Comparison of ENCODE assay signal across 1 cellular context in genomic region chr19:11652056-11652455, GRCh38.
TF ChIP-seq lines count a peak whose summit lies in the region.

No MANE protein-coding gene starts in this region.

TF ChIP-seq in GM23338, 12 proteins besides CTCF, POLR2A, EP300 and RAD21 (continued from another document):
- TF ChIP-seq ZNF462 (CRISPR knock-in tag; IDR thresholded peaks at IDR 0.05) (no peak), ZNF331 (CRISPR knock-in tag; IDR thresholded peaks at IDR 0.05; ENCODE audit: low read depth) (no peak), STAT1 (IDR thresholded peaks at IDR 0.05; ENCODE audit: unreplicated experiment) (no peak), NANOG (IDR thresholded peaks at IDR 0.05; ENCODE audit: borderline replicate concordance) (no peak), ETS1 (IDR thresholded peaks at IDR 0.05) (no peak)
TF ChIP-seq in GM23338: peak in this region for 0.
